In genomic region chr20:53550590-53551187, GRCh38 we compare ENCODE assay signal across 13 cellular contexts. TPM values are rescaled to one million over a fixed set of nuclear protein-coding genes. Genes with fewer than 3 reads are reported as not detected.
DNase-seq lines count a peak whose midpoint lies in the region; ATAC-seq and TF ChIP-seq lines count a peak whose summit lies in the region.
"Had no signal": no experiment of that assay in that cellular context is flagged by ENCODE, and none has a peak within 500 bp of the region (broad histone marks: within the 10 kb centered on the region; RNA-seq: fewer than 3 reads in every experiment).

No MANE protein-coding gene starts in this region.

- no peak overlapping the region for H3K4me3 ChIP-seq in neutrophil (ENCODE audit: low read depth in 1 of 2, low read length in 1 of 2)
- H3K4me3 ChIP-seq: BLaER1 treated with 17β-estradiol and CSF1 and Interleukin-3, amounts not matched to agents 10 nM and 100 nM; PC-9 had no signal

- ATAC-seq in GM19351 (IDR thresholded peaks at IDR 0.05; ENCODE audit: unreplicated experiment) (no peak), GM19452 (IDR thresholded peaks at IDR 0.05; ENCODE audit: unreplicated experiment) (no peak)
- ATAC-seq: Right ventricle myocardium inferior had no signal

- no peak for TF ChIP-seq CTCF in neutrophil (IDR thresholded peaks at IDR 0.05)

- peak; percentile 30 for DNase-seq in M059J (ENCODE audit: low read depth)
- peak; percentile 55 for DNase-seq in NOMO-1 treated with DMSO at 0.1 percent for 48 hours (lab: John Stamatoyannopoulos, UW; ENCODE audit: unreplicated experiment)
- peak; percentile 19 for DNase-seq in amniotic epithelial cell (ENCODE audit: low read depth)
- no peak for DNase-seq in HT-29 (ENCODE audit: low spot score)
- DNase-seq: NCI-H1417, NCI-H226, NCI-H526, PC-9 had no signal

- no peaks in the 10 kb centered on the region for H3K9me3 ChIP-seq in neutrophil
- H3K9me3 ChIP-seq: BLaER1 treated with 17β-estradiol and CSF1 and Interleukin-3, amounts not matched to agents 10 nM and 100 nM had no signal

- H3K36me3 ChIP-seq in neutrophil, result no peaks in the 10 kb centered on the region
- H3K36me3 ChIP-seq: BLaER1 treated with 17β-estradiol and CSF1 and Interleukin-3, amounts not matched to agents 10 nM and 100 nM had no signal

- peaks cover 24 to 27% of the 10 kb centered on the region in 2 experiments for H3K4me1 ChIP-seq in neutrophil (ENCODE audit: control insufficient read depth in 1 of 2, insufficient read depth in 1 of 2, low read depth in 1 of 2, low read length in 1 of 2)

- no peaks in the 10 kb centered on the region for H3K27me3 ChIP-seq in neutrophil
- H3K27me3 ChIP-seq: BLaER1 treated with 17β-estradiol and CSF1 and Interleukin-3, amounts not matched to agents 10 nM and 100 nM had no signal

- peak overlapping the region; percentile 36 for H3K27ac ChIP-seq in neutrophil
- H3K27ac ChIP-seq: BLaER1 treated with 17β-estradiol and CSF1 and Interleukin-3, amounts not matched to agents 10 nM and 100 nM; PC-9 had no signal

RNA-seq across cellular contexts. Expression of gene ZNF217, which starts 43.0 kb away (rescaled TPM):
- total RNA-seq in M059J (2014; rRNA removed; shearing (Covaris generic)), result 22.8 and 46.7 TPM in 2 replicates
- total RNA-seq in HT-29 (2014; rRNA removed; shearing (Covaris generic)), result 16.9 and 19.2 TPM in 2 replicates
